In genomic region chr19:8702350-8702749, GRCh38 we compare ENCODE assay signal across 15 cellular contexts. TPM values are rescaled to one million over a fixed set of nuclear protein-coding genes. Genes with fewer than 3 reads are reported as not detected.
DNase-seq lines count a peak whose midpoint lies in the region; FAIRE-seq and TF ChIP-seq lines count a peak whose summit lies in the region.
"Had no signal": no experiment of that assay in that cellular context is flagged by ENCODE, and none has a peak within 500 bp of the region (broad histone marks: within the 10 kb centered on the region; RNA-seq: fewer than 3 reads in every experiment).

No MANE protein-coding gene starts in this region.

- peak overlapping the region; percentile 56 for H3K4me3 Mint-ChIP-seq in activated T-helper 1 cell treated with anti-CD3 and anti-CD28 coated beads, Interleukin-12 subunit alpha, Interleukin-12 subunit beta, Interleukin-2, Interleukin-4 antibody, amounts not matched to agents 30 ng/mL and 10 ng/mL and 1 ng/mL, durations not matched to agents 14 hours and 24 hours and 36 hours
- H3K4me3 Mint-ChIP-seq: stimulated activated naive B cell treated with anti-CD40 and anti-IgM and Interleukin-4, amounts not matched to agents 10 μg/mL and 1 μg/mL and 100 μg/mL, for 72 hours had no signal

- TF ChIP-seq POLR2A in H54 (IDR thresholded peaks at IDR 0.05; ENCODE audit: low read depth, low read length): no peak
- TF ChIP-seq POLR2A in erythroblast (IDR thresholded peaks at IDR 0.05; ENCODE audit: low read length): no peak
- no peak for TF ChIP-seq POLR2A in uterus (IDR thresholded peaks at IDR 0.05)

- H3K9me2 ChIP-seq in PC-9 (ENCODE audit: insufficient read depth): no peaks in the 10 kb centered on the region

- H3K36me3 ChIP-seq in PC-9 (ENCODE audit: low read depth): no peaks in the 10 kb centered on the region
- no peaks in the 10 kb centered on the region for H3K36me3 ChIP-seq in uterus
- H3K36me3 ChIP-seq: right atrium auricular region had no signal

- H3K4me1 ChIP-seq in PC-9 (replicated peaks; ENCODE audit: insufficient read depth): 0 out of 2 replicates have a peak, but pooled peaks cover 6% of the 10 kb centered on the region
- H3K4me1 ChIP-seq in uterus: no peaks in the 10 kb centered on the region
- H3K4me1 ChIP-seq: right atrium auricular region had no signal

- peaks cover 16% of the 10 kb centered on the region; the same call in 1 of the 2 replicates for H3K27me3 ChIP-seq in PC-9 (ENCODE audit: insufficient read depth, low read depth)
- no peaks in the 10 kb centered on the region for H3K27me3 ChIP-seq in uterus
- H3K27me3 ChIP-seq: right atrium auricular region had no signal

- no peak overlapping the region for H3K4me3 ChIP-seq in PC-9
- H3K4me3 ChIP-seq in uterus: no peak overlapping the region
- H3K4me3 ChIP-seq: right atrium auricular region had no signal

- H3K9me3 ChIP-seq in PC-9 (ENCODE audit: insufficient read depth, low read depth) (no peaks in the 10 kb centered on the region), uterus (no peaks in the 10 kb centered on the region)
- H3K9me3 ChIP-seq: right atrium auricular region had no signal

- no peak for FAIRE-seq in H54 (lab: Jason Lieb, UNC)
- FAIRE-seq: colon, GM18507, HTR-8/SVneo had no signal

- no TSS peak for BruUV-seq in PC-9 (replicated peaks; lab: Mats Ljungman, UMichigan)

- DNase-seq in GF-D8 (lab: John Stamatoyannopoulos, UW) (peak; percentile 78), PC-9 (no peak), H54 (ENCODE audit: insufficient read length, low spot score) (no peak), erythroblast (lab: John Stamatoyannopoulos, UW) (no peak), uterus (no peak), mesenteric fat pad (ENCODE audit: low spot score) (no peak)
- DNase-seq in activated T-helper 1 cell treated with anti-CD3 and anti-CD28 coated beads, Interleukin-12 subunit alpha, Interleukin-12 subunit beta, Interleukin-2, Interleukin-4 antibody, amounts not matched to agents 30 ng/mL and 10 ng/mL and 1 ng/mL, durations not matched to agents 14 hours and 24 hours and 36 hours (ENCODE audit: low spot score): peak; percentile 28
- DNase-seq in stimulated activated CD4-positive, alpha-beta T cell treated with anti-CD3 and anti-CD28 coated beads, Interleukin-1b, Interleukin-23, amount 100 ng/mL, for 48 hours: peak; percentile 39
- DNase-seq: DMS79; mammary epithelial cell; stimulated activated naive B cell treated with anti-CD40 and anti-IgM and Interleukin-4, amounts not matched to agents 10 μg/mL and 1 μg/mL and 100 μg/mL, for 72 hours had no signal

- no peaks in the 10 kb centered on the region for H4K20me1 ChIP-seq in PC-9 (ENCODE audit: insufficient read depth)

- no peaks in the 10 kb centered on the region for H3K79me2 ChIP-seq in PC-9 (ENCODE audit: low read depth)

- H2AFZ ChIP-seq in PC-9: no peak overlapping the region

- CTCF ChIA-PET in PC-9 (lab: Charles Lee): no interaction called here

- POLR2A ChIA-PET in PC-9 (lab: Charles Lee; ENCODE audit: unreplicated experiment): no interaction called here

- no peak overlapping the region for H3K27ac ChIP-seq in PC-9
- no peak overlapping the region for H3K27ac ChIP-seq in uterus
- H3K27ac ChIP-seq: right atrium auricular region had no signal

- no peaks in the 10 kb centered on the region for H3F3A ChIP-seq in PC-9 (ENCODE audit: insufficient read depth, low read depth)

- H3K27ac Mint-ChIP-seq in activated T-helper 1 cell treated with anti-CD3 and anti-CD28 coated beads, Interleukin-12 subunit alpha, Interleukin-12 subunit beta, Interleukin-2, Interleukin-4 antibody, amounts not matched to agents 30 ng/mL and 10 ng/mL and 1 ng/mL, durations not matched to agents 14 hours and 24 hours and 36 hours: peak overlapping the region; percentile 65
- H3K27ac Mint-ChIP-seq: stimulated activated naive B cell treated with anti-CD40 and anti-IgM and Interleukin-4, amounts not matched to agents 10 μg/mL and 1 μg/mL and 100 μg/mL, for 72 hours had no signal

- no peaks in the 10 kb centered on the region for H3K36me3 Mint-ChIP-seq in activated T-helper 1 cell treated with anti-CD3 and anti-CD28 coated beads, Interleukin-12 subunit alpha, Interleukin-12 subunit beta, Interleukin-2, Interleukin-4 antibody, amounts not matched to agents 30 ng/mL and 10 ng/mL and 1 ng/mL, durations not matched to agents 14 hours and 24 hours and 36 hours (ENCODE audit: low read depth)
- H3K36me3 Mint-ChIP-seq: stimulated activated naive B cell treated with anti-CD40 and anti-IgM and Interleukin-4, amounts not matched to agents 10 μg/mL and 1 μg/mL and 100 μg/mL, for 72 hours had no signal

- H3K27me3 Mint-ChIP-seq in activated T-helper 1 cell treated with anti-CD3 and anti-CD28 coated beads, Interleukin-12 subunit alpha, Interleukin-12 subunit beta, Interleukin-2, Interleukin-4 antibody, amounts not matched to agents 30 ng/mL and 10 ng/mL and 1 ng/mL, durations not matched to agents 14 hours and 24 hours and 36 hours (ENCODE audit: insufficient read depth): peaks cover 5% of the 10 kb centered on the region

- peaks cover 65% of the 10 kb centered on the region for H3K4me1 Mint-ChIP-seq in activated T-helper 1 cell treated with anti-CD3 and anti-CD28 coated beads, Interleukin-12 subunit alpha, Interleukin-12 subunit beta, Interleukin-2, Interleukin-4 antibody, amounts not matched to agents 30 ng/mL and 10 ng/mL and 1 ng/mL, durations not matched to agents 14 hours and 24 hours and 36 hours (ENCODE audit: low read depth)

- H3K4me2 ChIP-seq in PC-9: peak overlapping the region; percentile 56

- intact Hi-C loops in PC-9 (cut with micrococcal nuclease; ENCODE audit: unreplicated experiment): no loop called here
- intact Hi-C loops in activated T-helper 1 cell treated with anti-CD3 and anti-CD28 coated beads, Interleukin-12 subunit alpha, Interleukin-12 subunit beta, Interleukin-2, Interleukin-4 antibody, amounts not matched to agents 30 ng/mL and 10 ng/mL and 1 ng/mL, durations not matched to agents 14 hours and 24 hours and 36 hours (cut with micrococcal nuclease): loop anchor here (1.0 to 2.0 kb wide), 3 partner anchors 38 to 130 kb away; partner anchors contain the start of genes MBD3L1 and ZNF558
- intact Hi-C loops in uterus (cut with DNase I; ENCODE audit: low total_unique reads): no loop called here

- no peak for TF ChIP-seq CTCF in PC-9 (conservative IDR thresholded peaks at IDR 0.05)
- no peak for TF ChIP-seq CTCF in uterus (IDR thresholded peaks at IDR 0.05)

- H3K9me3 Mint-ChIP-seq in activated T-helper 1 cell treated with anti-CD3 and anti-CD28 coated beads, Interleukin-12 subunit alpha, Interleukin-12 subunit beta, Interleukin-2, Interleukin-4 antibody, amounts not matched to agents 30 ng/mL and 10 ng/mL and 1 ng/mL, durations not matched to agents 14 hours and 24 hours and 36 hours: no peaks in the 10 kb centered on the region
- H3K9me3 Mint-ChIP-seq: stimulated activated naive B cell treated with anti-CD40 and anti-IgM and Interleukin-4, amounts not matched to agents 10 μg/mL and 1 μg/mL and 100 μg/mL, for 72 hours had no signal

RNA-seq across cellular contexts. Expression of gene ACTL9, which starts 3.8 kb away (rescaled TPM):
- not detected in 2 replicates for total RNA-seq in PC-9 (2021)
- total RNA-seq in activated T-helper 1 cell treated with anti-CD3 and anti-CD28 coated beads, Interleukin-12 subunit alpha, Interleukin-12 subunit beta, Interleukin-2, Interleukin-4 antibody, amounts not matched to agents 30 ng/mL and 10 ng/mL and 1 ng/mL, durations not matched to agents 14 hours and 24 hours and 36 hours: not detected in 2 replicates
- total RNA-seq in uterus: not detected
- total RNA-seq in mesenteric fat pad: not detected
- total RNA-seq: mammary epithelial cell, right atrium auricular region had no signal

RNA-seq across cellular contexts. Expression of gene OR2Z1, which starts 19.1 kb away (rescaled TPM):
- not detected in 2 replicates for total RNA-seq in PC-9 (2021)
- not detected in 2 replicates for total RNA-seq in activated T-helper 1 cell treated with anti-CD3 and anti-CD28 coated beads, Interleukin-12 subunit alpha, Interleukin-12 subunit beta, Interleukin-2, Interleukin-4 antibody, amounts not matched to agents 30 ng/mL and 10 ng/mL and 1 ng/mL, durations not matched to agents 14 hours and 24 hours and 36 hours
- not detected for total RNA-seq in uterus
- total RNA-seq in mesenteric fat pad: not detected
- total RNA-seq: mammary epithelial cell, right atrium auricular region had no signal

Comparison
In these comparisons a context has a peak if more than half of its experiments do, and no peak if none do; other contexts are left out.
1. DNase-seq: peak in GF-D8 (single experiment), activated T-helper 1 cell treated with anti-CD3 and anti-CD28 coated beads, Interleukin-12 subunit alpha, Interleukin-12 subunit beta, Interleukin-2, Interleukin-4 antibody, amounts not matched to agents 30 ng/mL and 10 ng/mL and 1 ng/mL, durations not matched to agents 14 hours and 24 hours and 36 hours (single experiment) and stimulated activated CD4-positive, alpha-beta T cell treated with anti-CD3 and anti-CD28 coated beads, Interleukin-1b, Interleukin-23, amount 100 ng/mL, for 48 hours (single experiment); none in PC-9 (0 of 2), H54 (single experiment), erythroblast (0 of 2), uterus (0 of 2) and mesenteric fat pad (single experiment).